In genomic region chr6:116420341-116420740, GRCh38 we compare ENCODE assay signal across 28 cellular contexts.
"Had no signal": no experiment of that assay in that cellular context is flagged by ENCODE, and none has a peak within 500 bp of the region (broad histone marks: within the 10 kb centered on the region; RNA-seq: fewer than 3 reads in every experiment).

No MANE protein-coding gene starts in this region.

- FAIRE-seq: urothelium cell line had no signal

- H3K27ac Mint-ChIP-seq: stimulated activated effector memory CD8-positive, alpha-beta T cell treated with anti-CD3 and anti-CD28 coated beads, Interleukin-12 subunit alpha, Interleukin-12 subunit beta, amount 100 ng/mL, for 72 hours; stimulated activated memory B cell treated with anti-CD40 and anti-IgM and Interleukin-4, amounts not matched to agents 10 μg/mL and 1 μg/mL and 100 μg/mL, for 72 hours; stimulated activated naive B cell treated with anti-CD40 and anti-IgM and Interleukin-4, amounts not matched to agents 10 μg/mL and 1 μg/mL and 100 μg/mL, for 72 hours; stimulated activated naive CD8-positive, alpha-beta T cell treated with anti-CD3 and anti-CD28 coated beads, Interleukin-15, amount 100 ng/mL, for 72 hours; stimulated activated naive CD8-positive, alpha-beta T cell treated with anti-CD3 and anti-CD28 coated beads, Interleukin-15, Interleukin-2, amounts not matched to agents 100 ng/mL and 50 ng/mL, for 24 hours; type B pancreatic cell had no signal

- H3K9me3 ChIP-seq: stomach, suprapubic skin, testis, thoracic aorta, thyroid gland, tibial artery, tibial nerve, transverse colon, upper lobe of left lung, upper lobe of right lung, uterus, vagina had no signal

- H3K36me3 Mint-ChIP-seq: stimulated activated effector memory CD8-positive, alpha-beta T cell treated with anti-CD3 and anti-CD28 coated beads, Interleukin-12 subunit alpha, Interleukin-12 subunit beta, amount 100 ng/mL, for 72 hours had no signal

- H3K36me3 ChIP-seq: stomach, suprapubic skin, thoracic aorta, thyroid gland, tibial artery, tibial nerve, transverse colon, upper lobe of left lung, upper lobe of right lung, uterus, vagina had no signal

- H3K4me3 ChIP-seq: stomach, suprapubic skin, testis, thoracic aorta, thyroid gland, tibial artery, tibial nerve, transverse colon, upper lobe of left lung, upper lobe of right lung, uterus, vagina had no signal

- H3K27me3 ChIP-seq: stomach, suprapubic skin, testis, thyroid gland, tibial artery, tibial nerve, transverse colon, upper lobe of left lung, upper lobe of right lung, uterus, vagina had no signal

- H3K4me1 ChIP-seq: thyroid gland, upper lobe of left lung, upper lobe of right lung, uterus had no signal

- H3K27ac ChIP-seq: stomach, suprapubic skin, testis, thoracic aorta, thyroid gland, tibial artery, tibial nerve, transverse colon, upper lobe of left lung, upper lobe of right lung, uterus, vagina had no signal

- DNase-seq: stimulated activated CD4-positive, alpha-beta T cell treated with anti-CD3 and anti-CD28 coated beads, Interleukin-2, amount 100 ng/mL, for 48 hours; stimulated activated CD4-positive, alpha-beta T cell treated with anti-CD3 and anti-CD28 coated beads, Interleukin-4, amount 100 ng/mL, for 1 hour; stimulated activated CD4-positive, alpha-beta T cell treated with anti-CD3 and anti-CD28 coated beads, Interleukin-4, amount 100 ng/mL, for 24 hours; stimulated activated CD4-positive, alpha-beta T cell treated with anti-CD3 and anti-CD28 coated beads, Interleukin-4, amount 100 ng/mL, for 4 hours; stimulated activated CD8-positive, alpha-beta memory T cell treated with anti-CD3 and anti-CD28 coated beads, Interleukin-4, amount 100 ng/mL, for 48 hours; stimulated activated naive B cell treated with anti-CD40 and anti-IgM and Interleukin-4, amounts not matched to agents 10 μg/mL and 1 μg/mL and 100 μg/mL, for 72 hours; stimulated activated naive CD4-positive, alpha-beta T cell; stimulated activated naive CD4-positive, alpha-beta T cell treated with Interleukin-2 at 50 U/mL for 16 hours; stimulated activated naive CD8-positive, alpha-beta T cell treated with anti-CD3 and anti-CD28 coated beads, Interleukin-15, amount 100 ng/mL, for 72 hours; stimulated activated naive CD8-positive, alpha-beta T cell treated with anti-CD3 and anti-CD28 coated beads, Interleukin-15, Interleukin-2, amounts not matched to agents 100 U/mL and 50 U/mL, for 24 hours; stomach; substantia nigra; testis; thyroid gland; tibial artery; transverse colon; upper lobe of left lung; upper lobe of right lung; uterus had no signal

- ATAC-seq: stimulated activated effector memory CD8-positive, alpha-beta T cell treated with anti-CD3 and anti-CD28 coated beads, Interleukin-12 subunit alpha, Interleukin-12 subunit beta, amount 100 ng/mL, for 72 hours; stimulated activated memory B cell treated with anti-CD40 and anti-IgM and Interleukin-4, amounts not matched to agents 10 μg/mL and 1 μg/mL and 100 μg/mL, for 72 hours; stimulated activated naive B cell treated with anti-CD40 and anti-IgM and Interleukin-4, amounts not matched to agents 10 μg/mL and 1 μg/mL and 100 μg/mL, for 72 hours; stimulated activated naive CD8-positive, alpha-beta T cell treated with anti-CD3 and anti-CD28 coated beads, Interleukin-15, amount 100 ng/mL, for 72 hours; stimulated activated naive CD8-positive, alpha-beta T cell treated with anti-CD3 and anti-CD28 coated beads, Interleukin-15, Interleukin-2, amounts not matched to agents 100 U/mL and 50 U/mL, for 24 hours; upper lobe of right lung had no signal

- H3K4me1 Mint-ChIP-seq: stimulated activated effector memory CD8-positive, alpha-beta T cell treated with anti-CD3 and anti-CD28 coated beads, Interleukin-12 subunit alpha, Interleukin-12 subunit beta, amount 100 ng/mL, for 72 hours; stimulated activated naive CD8-positive, alpha-beta T cell treated with anti-CD3 and anti-CD28 coated beads, Interleukin-15, amount 100 ng/mL, for 72 hours had no signal

- H3K27me3 Mint-ChIP-seq: stimulated activated memory B cell treated with anti-CD40 and anti-IgM and Interleukin-4, amounts not matched to agents 10 μg/mL and 1 μg/mL and 100 μg/mL, for 72 hours; stimulated activated naive B cell treated with anti-CD40 and anti-IgM and Interleukin-4, amounts not matched to agents 10 μg/mL and 1 μg/mL and 100 μg/mL, for 72 hours; stimulated activated naive CD8-positive, alpha-beta T cell treated with anti-CD3 and anti-CD28 coated beads, Interleukin-15, amount 100 ng/mL, for 72 hours; stimulated activated naive CD8-positive, alpha-beta T cell treated with anti-CD3 and anti-CD28 coated beads, Interleukin-15, Interleukin-2, amounts not matched to agents 100 ng/mL and 50 ng/mL, for 24 hours; type B pancreatic cell had no signal

- H3K4me3 Mint-ChIP-seq: stimulated activated effector memory CD8-positive, alpha-beta T cell treated with anti-CD3 and anti-CD28 coated beads, Interleukin-12 subunit alpha, Interleukin-12 subunit beta, amount 100 ng/mL, for 72 hours; stimulated activated memory B cell treated with anti-CD40 and anti-IgM and Interleukin-4, amounts not matched to agents 10 μg/mL and 1 μg/mL and 100 μg/mL, for 72 hours; stimulated activated naive B cell treated with anti-CD40 and anti-IgM and Interleukin-4, amounts not matched to agents 10 μg/mL and 1 μg/mL and 100 μg/mL, for 72 hours; stimulated activated naive CD8-positive, alpha-beta T cell treated with anti-CD3 and anti-CD28 coated beads, Interleukin-15, amount 100 ng/mL, for 72 hours; stimulated activated naive CD8-positive, alpha-beta T cell treated with anti-CD3 and anti-CD28 coated beads, Interleukin-15, Interleukin-2, amounts not matched to agents 100 ng/mL and 50 ng/mL, for 24 hours; type B pancreatic cell had no signal

- H3K9me3 Mint-ChIP-seq: stimulated activated effector memory CD8-positive, alpha-beta T cell treated with anti-CD3 and anti-CD28 coated beads, Interleukin-12 subunit alpha, Interleukin-12 subunit beta, amount 100 ng/mL, for 72 hours; stimulated activated memory B cell treated with anti-CD40 and anti-IgM and Interleukin-4, amounts not matched to agents 10 μg/mL and 1 μg/mL and 100 μg/mL, for 72 hours; stimulated activated naive B cell treated with anti-CD40 and anti-IgM and Interleukin-4, amounts not matched to agents 10 μg/mL and 1 μg/mL and 100 μg/mL, for 72 hours; stimulated activated naive CD8-positive, alpha-beta T cell treated with anti-CD3 and anti-CD28 coated beads, Interleukin-15, amount 100 ng/mL, for 72 hours had no signal
